ENCODE assay signal across 1 cellular context in genomic region chr9:110126986-110127864, GRCh38.
A peak's percentile ranks its signal among the peaks of the same experiment; 100 is the strongest.
TF ChIP-seq lines count a peak whose summit lies in the region.

No MANE protein-coding gene starts in this region.

TF ChIP-seq in GM12878, 131 proteins besides CTCF, POLR2A, EP300 and RAD21 (continued from another document):
- TF ChIP-seq E2F4 (IDR thresholded peaks at IDR 0.05; ENCODE audit: low read depth, low read length), result no peak
- 0 out of 2 replicates have a peak, but pooled peaks have one; percentile 16 for TF ChIP-seq MTA2 (IDR thresholded peaks at IDR 0.05; ENCODE audit: low read depth)
- no peak for TF ChIP-seq RCOR1 (conservative IDR thresholded peaks at IDR 0.05; ENCODE audit: low read depth, low read length)
- peak; percentile 88 for TF ChIP-seq MLLT1 (IDR thresholded peaks at IDR 0.05)
